19 cellular contexts compared by ENCODE assay signal in genomic region chr4:80270321-80270720, GRCh38. TPM values are rescaled to one million over a fixed set of nuclear protein-coding genes. Genes with fewer than 3 reads are reported as not detected.
"Had no signal": no experiment of that assay in that cellular context is flagged by ENCODE, and none has a peak within 500 bp of the region (broad histone marks: within the 10 kb centered on the region; RNA-seq: fewer than 3 reads in every experiment).

No MANE protein-coding gene starts in this region.

- H3K4me1 ChIP-seq: parathyroid adenoma had no signal

- ATAC-seq: activated CD4-positive, alpha-beta T cell treated with anti-CD3 and anti-CD28 coated beads for 36 hours; activated naive CD4-positive, alpha-beta T cell treated with anti-CD3 and anti-CD28 coated beads, Interleukin-2, amount 50 U/mL, for 72 hours; natural killer cell treated with Interleukin-12 subunit alpha and Interleukin-12 subunit beta and Interleukin-15 and Interleukin-18, amount 100 ng/mL, for 72 hours had no signal

- H2AFZ ChIP-seq: parathyroid adenoma had no signal

- DNase-seq: activated CD4-positive, alpha-beta T cell treated with anti-CD3 and anti-CD28 coated beads for 36 hours; activated CD4-positive, alpha-beta T cell treated with anti-CD3 and anti-CD28 coated beads, Interleukin-2, amount 50 U/mL, for 48 hours; activated gamma-delta T cell treated with Interleukin-2 at 50 U/mL for 16 hours; effector memory CD4-positive, alpha-beta T cell; foreskin melanocyte; stimulated activated CD4-positive, alpha-beta T cell treated with anti-CD3 and anti-CD28 coated beads, Interleukin-12 subunit alpha, Interleukin-12 subunit beta, amount 100 ng/mL, for 4 hours; stimulated activated CD4-positive, alpha-beta T cell treated with anti-CD3 and anti-CD28 coated beads, Interleukin-1b, Interleukin-23, amount 100 ng/mL, for 48 hours; stimulated activated naive CD4-positive, alpha-beta T cell treated with Interleukin-2 at 50 U/mL for 16 hours; thyroid gland; WERI-Rb-1 had no signal

- H3K79me2 ChIP-seq: parathyroid adenoma had no signal

- H3K4me3 ChIP-seq: esophagus muscularis mucosa, lung, thyroid gland had no signal

- H3K9me3 ChIP-seq: esophagus muscularis mucosa, neutrophil, thyroid gland had no signal

- H3K9ac ChIP-seq: parathyroid adenoma had no signal

- H3K27ac ChIP-seq: esophagus muscularis mucosa, neutrophil, parathyroid adenoma, thyroid gland, WERI-Rb-1 had no signal

- H3K36me3 ChIP-seq: esophagus muscularis mucosa, neutrophil, thyroid gland, WERI-Rb-1 had no signal

RNA-seq across cellular contexts. Expression of gene FGF5, which starts 3.9 kb away (rescaled TPM):
- total RNA-seq: activated CD4-positive, alpha-beta T cell treated with anti-CD3 and anti-CD28 coated beads for 36 hours; activated naive CD4-positive, alpha-beta T cell treated with anti-CD3 and anti-CD28 coated beads, Interleukin-2, amount 50 U/mL, for 72 hours; natural killer cell treated with Interleukin-12 subunit alpha and Interleukin-12 subunit beta and Interleukin-15 and Interleukin-18, amount 100 ng/mL, for 72 hours; subcutaneous adipose tissue; T-helper 2 cell treated with Interferon-gamma antibody and Interleukin-4, amounts not matched to agents 100 ng/mL and 5 ng/mL, for 36 hours; thyroid gland had no signal
- polyA plus RNA-seq: lung, urinary bladder had no signal
